1 cellular context compared by ENCODE assay signal in genomic region chr2:30334738-30335426, GRCh38.
A peak's percentile ranks its signal among the peaks of the same experiment; 100 is the strongest.
TF ChIP-seq lines count a peak whose summit lies in the region.

No MANE protein-coding gene starts in this region.

TF ChIP-seq in GM12878, 131 proteins besides CTCF, POLR2A, EP300 and RAD21 (continued from another document):
- no peak for TF ChIP-seq HDAC6 (IDR thresholded peaks at IDR 0.05; ENCODE audit: unreplicated experiment)
- 0 out of 2 replicates have a peak, but pooled peaks have one; percentile 3 for TF ChIP-seq RUNX3 (IDR thresholded peaks at IDR 0.05; ENCODE audit: low read length)
- TF ChIP-seq CREB1 (IDR thresholded peaks at IDR 0.05; ENCODE audit: low read depth): no peak
- TF ChIP-seq BHLHE40 (IDR thresholded peaks at IDR 0.05; ENCODE audit: borderline replicate concordance in 1 of 2, low read depth in 2 of 2, low read length in 1 of 2): no peak
- no peak for TF ChIP-seq ZNF207 (IDR thresholded peaks at IDR 0.05; ENCODE audit: borderline replicate concordance)
- TF ChIP-seq SPI1 (IDR thresholded peaks at IDR 0.05; ENCODE audit: borderline replicate concordance, insufficient read depth, low read depth, low read length): peak; percentile 54; the same call in 1 of the 2 replicates
- TF ChIP-seq IKZF1 (conservative IDR thresholded peaks at IDR 0.05): peak; percentile 59
- TF ChIP-seq MEF2B (IDR thresholded peaks at IDR 0.05; ENCODE audit: partially characterized antibody, poor library complexity, severe bottlenecking): peak; percentile 44
- no peak for TF ChIP-seq HDGF (IDR thresholded peaks at IDR 0.05)
- TF ChIP-seq TBL1XR1 (IDR thresholded peaks at IDR 0.05; ENCODE audit: low read depth, low read length): no peak
